In the genomic region with DNA sequence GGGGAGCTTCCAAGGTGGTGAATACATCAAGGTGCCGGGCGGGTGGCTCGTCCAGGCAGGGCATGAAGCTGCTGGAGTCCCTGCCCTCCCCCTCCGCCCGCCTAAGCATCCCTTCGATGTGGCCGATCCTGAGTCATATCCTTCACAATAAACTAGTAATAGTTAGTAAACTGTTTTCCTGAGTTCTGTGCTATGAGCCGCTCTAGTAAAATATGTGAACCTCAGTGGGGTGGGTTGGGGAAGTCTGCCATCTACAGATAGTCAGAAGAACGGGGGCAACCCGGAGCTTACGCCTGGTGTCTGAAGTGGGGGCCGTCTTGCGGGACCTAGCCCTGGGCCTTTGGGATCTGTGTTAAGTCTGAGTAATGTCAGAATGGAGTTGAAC, we compare ENCODE assay signal across 9 cellular contexts. TPM values are rescaled to one million over a fixed set of nuclear protein-coding genes. Genes with fewer than 3 reads are reported as not detected.
DNase-seq lines count a peak whose midpoint lies in the region; ATAC-seq and TF ChIP-seq lines count a peak whose summit lies in the region.
"Had no signal": no experiment of that assay in that cellular context is flagged by ENCODE, and none has a peak within 500 bp of the region (broad histone marks: within the 10 kb centered on the region; RNA-seq: fewer than 3 reads in every experiment).

No MANE protein-coding gene starts in this region.

- intact Hi-C loops in Panc1 (cut with micrococcal nuclease; ENCODE audit: unreplicated experiment), result loop anchor here (10.0 kb wide), 1 partner anchor 173 kb away; no protein-coding TSS in a partner anchor
- intact Hi-C loops in posterior vena cava (cut with DNase I), result no loop called here

- H3K4me3 Mint-ChIP-seq in progenitor cell of endocrine pancreas (ENCODE audit: low read depth), result no peak overlapping the region

- DNase-seq in Caki2 (ENCODE audit: low read depth), result peak; percentile 79
- peak; percentile 51 for DNase-seq in Panc1 (ENCODE audit: low read depth, low spot score)
- DNase-seq in fibroblast of lung (ENCODE audit: low read depth in 2 of 2), result peak; percentile 68 to 91
- DNase-seq in posterior vena cava (ENCODE audit: low spot score), result peak; percentile 89
- no peak for DNase-seq in activated CD4-positive, CD25-positive, alpha-beta regulatory T cell treated with anti-CD3 and anti-CD28 coated beads, Interleukin-2, amount 50 U/mL, for 72 hours
- no peak for DNase-seq in progenitor cell of endocrine pancreas (ENCODE audit: low spot score, unreplicated experiment)
- DNase-seq: NCI-H82 had no signal

- no TSS peak for BruUV-seq in Panc1 (replicated peaks; lab: Mats Ljungman, UMichigan)

- no peak for TF ChIP-seq CTCF in Panc1 (IDR thresholded peaks at IDR 0.05)
- peak in 1 of 2 donors; percentile 29 for TF ChIP-seq CTCF in fibroblast of lung (conservative IDR thresholded peaks at IDR 0.05 in 1 of 2, IDR thresholded peaks at IDR 0.05 in 1 of 2; ENCODE audit: low read depth in 1 of 2, low read length in 2 of 2)
- no peak for TF ChIP-seq CTCF in progenitor cell of endocrine pancreas (IDR thresholded peaks at IDR 0.05; ENCODE audit: unreplicated experiment)

- no peaks in the 10 kb centered on the region for H3K27me3 Mint-ChIP-seq in progenitor cell of endocrine pancreas

- H3K9ac ChIP-seq in fibroblast of lung (ENCODE audit: insufficient read depth, low read length), result no peak overlapping the region

- H3K4me1 ChIP-seq in Panc1 (ENCODE audit: control insufficient read depth, insufficient read depth, low read length), result peaks cover 37% of the 10 kb centered on the region
- peaks cover 14% of the 10 kb centered on the region for H3K4me1 ChIP-seq in fibroblast of lung (ENCODE audit: control insufficient read depth, extremely low read depth, insufficient read depth, low read length)

- no peaks in the 10 kb centered on the region for H3K9me3 Mint-ChIP-seq in progenitor cell of endocrine pancreas (ENCODE audit: low read depth)

- H3K36me3 Mint-ChIP-seq in progenitor cell of endocrine pancreas (ENCODE audit: insufficient read depth), result peaks cover 4% of the 10 kb centered on the region

- H3K4me1 Mint-ChIP-seq in progenitor cell of endocrine pancreas (ENCODE audit: low read depth), result peaks cover 28% of the 10 kb centered on the region

- CTCF ChIA-PET in Panc1 (lab: Charles Lee), result interaction anchor here (1.2 kb wide), 1 partner anchor 185 kb away, joined by 5 read pairs; no protein-coding TSS in a partner anchor

- peaks cover 6% of the 10 kb centered on the region for H3K79me2 ChIP-seq in fibroblast of lung (ENCODE audit: control insufficient read depth, insufficient read depth, low read length)

- no peak for TF ChIP-seq POLR2A in GM18505 (IDR thresholded peaks at IDR 0.05; ENCODE audit: borderline replicate concordance, extremely low read depth, insufficient read depth, insufficient read length)

- ATAC-seq in Panc1 (peak; percentile 76), GM19467 (IDR thresholded peaks at IDR 0.05; ENCODE audit: unreplicated experiment) (no peak), GM18505 (IDR thresholded peaks at IDR 0.05; ENCODE audit: unreplicated experiment) (no peak)

- in situ Hi-C loops in Caki2 (cut with HindIII; ENCODE audit: low pct_unique_long_range_greater_than_20kb, low sequenced_read_pairs) (no loop called here), Panc1 (cut with HindIII; ENCODE audit: low pct_unique_long_range_greater_than_20kb, low sequenced_read_pairs) (no loop called here)

- H3K36me3 ChIP-seq in Panc1 (ENCODE audit: control insufficient read depth, insufficient read depth, low read length) (no peaks in the 10 kb centered on the region), fibroblast of lung (ENCODE audit: control insufficient read depth, insufficient read depth, low read length) (no peaks in the 10 kb centered on the region)

- H2AFZ ChIP-seq in fibroblast of lung (ENCODE audit: low read length), result no peak overlapping the region

- no peaks in the 10 kb centered on the region for H3K27me3 ChIP-seq in Panc1 (ENCODE audit: control insufficient read depth, insufficient read depth, low read length)
- no peaks in the 10 kb centered on the region for H3K27me3 ChIP-seq in fibroblast of lung (ENCODE audit: control insufficient read depth, insufficient read depth, low read length)

- no peaks in the 10 kb centered on the region for H3K9me3 ChIP-seq in Panc1 (ENCODE audit: control insufficient read depth, insufficient read depth, low read depth, low read length)
- no peaks in the 10 kb centered on the region for H3K9me3 ChIP-seq in fibroblast of lung (ENCODE audit: control insufficient read depth, insufficient read depth, low read depth, low read length)

- no peak overlapping the region for H3K27ac Mint-ChIP-seq in progenitor cell of endocrine pancreas

- H3K27ac ChIP-seq in Panc1 (ENCODE audit: low read length) (peak overlapping the region; percentile 81), fibroblast of lung (ENCODE audit: insufficient read depth, low read length) (peak overlapping the region; percentile 78)

- POLR2A ChIA-PET in Panc1 (lab: Charles Lee), result no interaction called here

- H3K4me3 ChIP-seq in Panc1 (ENCODE audit: low read depth in 2 of 2, low read length in 2 of 2) (peak overlapping the region in 1 of 2 experiments; percentile 21; a peak in 2 of 4 replicates), fibroblast of lung (replicated peaks in 1 of 4; ENCODE audit: control extremely low read depth in 1 of 4, insufficient read depth in 1 of 4, low read depth in 3 of 4, low read length in 4 of 4) (no peak overlapping the region)

- H4K20me1 ChIP-seq in fibroblast of lung (ENCODE audit: control insufficient read depth, extremely low read depth, insufficient read depth, low read length), result no peaks in the 10 kb centered on the region

- peak overlapping the region; percentile 17 for H3K4me2 ChIP-seq in fibroblast of lung (ENCODE audit: extremely low read depth, insufficient read depth, low read length)

RNA-seq across cellular contexts. Expression of gene C2CD2, which starts 21.6 kb away (rescaled TPM):
- 11.7 and 19.7 TPM in 2 replicates for total RNA-seq in Caki2 (2014; rRNA removed; shearing (Covaris generic); ENCODE audit: low replicate concordance)
- total RNA-seq in Panc1 (2021; ENCODE audit: unreplicated experiment) (14.0 TPM), fibroblast of lung (18.0 and 22.3 TPM in 2 replicates), posterior vena cava (10 to 100 TPM; 28.0 to 43.1 TPM), progenitor cell of endocrine pancreas (24.8 and 26.3 TPM in 2 replicates)
- polyA plus RNA-seq in Panc1 (2012; ENCODE audit: insufficient read length), result 6.6 TPM
- polyA plus RNA-seq in fibroblast of lung, result 20.3 and 22.2 TPM in 2 replicates
- 13.3 and 14.1 TPM in 2 replicates for polyA plus RNA-seq in fibroblast of lung (2012)
- polyA minus RNA-seq in fibroblast of lung (ENCODE audit: low replicate concordance), result 65.9 and 70.7 TPM in 2 replicates

RNA-seq across cellular contexts. Expression of gene PRDM15, which starts 53.0 kb away (rescaled TPM):
- total RNA-seq in Caki2 (2014; rRNA removed; shearing (Covaris generic); ENCODE audit: low replicate concordance), result 2.0 and 3.1 TPM in 2 replicates
- 11.2 TPM for total RNA-seq in Panc1 (2021; ENCODE audit: unreplicated experiment)
- 13.2 TPM for polyA plus RNA-seq in Panc1 (2012; ENCODE audit: insufficient read length)
- 2.6 and 3.6 TPM in 2 replicates for total RNA-seq in fibroblast of lung
- 2.3 and 4.2 TPM in 2 replicates for polyA plus RNA-seq in fibroblast of lung
- polyA plus RNA-seq in fibroblast of lung (2012), result 2.1 and 3.6 TPM in 2 replicates
- polyA minus RNA-seq in fibroblast of lung (ENCODE audit: low replicate concordance), result 7.6 and 39.2 TPM in 2 replicates
- total RNA-seq in posterior vena cava, result 1 to 10 TPM; 2.9 to 5.0 TPM
- total RNA-seq in progenitor cell of endocrine pancreas, result 14.0 and 16.2 TPM in 2 replicates

Comparison
In these comparisons a context has a peak if more than half of its experiments do, and no peak if none do; other contexts are left out.
1. DNase-seq: peak in Caki2 (single experiment), Panc1 (single experiment), fibroblast of lung (2 of 2) and posterior vena cava (single experiment); none in activated CD4-positive, CD25-positive, alpha-beta regulatory T cell treated with anti-CD3 and anti-CD28 coated beads, Interleukin-2, amount 50 U/mL, for 72 hours (single experiment) and progenitor cell of endocrine pancreas (single experiment).